3 cellular contexts compared by ENCODE assay signal in the genomic region with DNA sequence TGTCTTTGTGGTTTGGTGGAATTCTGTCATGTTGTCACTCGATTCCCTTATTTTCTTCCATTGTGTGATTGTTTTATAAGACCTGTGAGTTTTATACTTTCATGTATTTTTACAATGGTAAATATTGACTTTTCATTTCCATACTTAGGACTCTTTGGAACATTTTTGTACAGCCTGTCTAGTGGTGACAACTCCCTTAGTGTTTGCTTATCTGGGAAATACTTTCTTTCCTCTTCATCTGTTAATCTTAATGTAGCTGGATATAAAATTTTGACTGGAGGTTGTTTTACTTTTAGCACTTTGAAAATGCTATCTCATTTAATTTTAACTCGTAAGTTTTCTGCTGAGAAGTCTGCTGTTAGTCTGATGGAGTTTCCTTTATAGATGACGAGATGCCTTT.
TF ChIP-seq lines count a peak whose summit lies in the region.

No MANE protein-coding gene starts in this region.

TF ChIP-seq in HepG2, 621 proteins besides CTCF, POLR2A, EP300 and RAD21:
- TF ChIP-seq ZNF30 (CRISPR knock-in tag; IDR thresholded peaks at IDR 0.05) (no peak), ZNF337 (CRISPR knock-in tag; IDR thresholded peaks at IDR 0.05; ENCODE audit: borderline replicate concordance, low read depth) (peak; percentile 56; the same call in 1 of the 2 replicates)

TF ChIP-seq in HEK293, 187 proteins besides CTCF, POLR2A, EP300 and RAD21:
- TF ChIP-seq ZNF658 (tag by site-specific recombination; IDR thresholded peaks at IDR 0.05) (no peak), KLF8 (tag by site-specific recombination; IDR thresholded peaks at IDR 0.05) (no peak), SETDB1 (IDR thresholded peaks at IDR 0.05; ENCODE audit: insufficient read length, low read length) (peak; percentile 94)

TF ChIP-seq in SK-N-SH, 30 proteins besides CTCF, POLR2A, EP300 and RAD21:
- no peak for TF ChIP-seq EZH2phosphoT487 (IDR thresholded peaks at IDR 0.05; ENCODE audit: borderline replicate concordance, low read depth)
- no peak for TF ChIP-seq CHD2 (IDR thresholded peaks at IDR 0.05; ENCODE audit: low read length, partially characterized antibody)
- TF ChIP-seq GATA2 (CRISPR knock-in tag; IDR thresholded peaks at IDR 0.05), result no peak
- TF ChIP-seq, protein P1, sequence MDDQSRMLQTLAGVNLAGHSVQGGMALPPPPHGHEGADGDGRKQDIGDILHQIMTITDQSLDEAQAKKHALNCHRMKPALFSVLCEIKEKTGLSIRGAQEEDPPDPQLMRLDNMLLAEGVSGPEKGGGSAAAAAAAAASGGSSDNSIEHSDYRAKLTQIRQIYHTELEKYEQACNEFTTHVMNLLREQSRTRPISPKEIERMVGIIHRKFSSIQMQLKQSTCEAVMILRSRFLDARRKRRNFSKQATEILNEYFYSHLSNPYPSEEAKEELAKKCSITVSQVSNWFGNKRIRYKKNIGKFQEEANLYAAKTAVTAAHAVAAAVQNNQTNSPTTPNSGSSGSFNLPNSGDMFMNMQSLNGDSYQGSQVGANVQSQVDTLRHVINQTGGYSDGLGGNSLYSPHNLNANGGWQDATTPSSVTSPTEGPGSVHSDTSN (IDR thresholded peaks at IDR 0.05), result no peak
- no peak for TF ChIP-seq YY1 (IDR thresholded peaks at IDR 0.05; ENCODE audit: low read depth)
- no peak for TF ChIP-seq RFX5 (IDR thresholded peaks at IDR 0.05; ENCODE audit: low read length)
- no peak for TF ChIP-seq TAF1 (IDR thresholded peaks at IDR 0.05; ENCODE audit: borderline replicate concordance, low read depth, low read length)
- TF ChIP-seq TEAD4 (IDR thresholded peaks at IDR 0.05; ENCODE audit: borderline replicate concordance, insufficient read depth), result no peak
- TF ChIP-seq, protein P2, sequence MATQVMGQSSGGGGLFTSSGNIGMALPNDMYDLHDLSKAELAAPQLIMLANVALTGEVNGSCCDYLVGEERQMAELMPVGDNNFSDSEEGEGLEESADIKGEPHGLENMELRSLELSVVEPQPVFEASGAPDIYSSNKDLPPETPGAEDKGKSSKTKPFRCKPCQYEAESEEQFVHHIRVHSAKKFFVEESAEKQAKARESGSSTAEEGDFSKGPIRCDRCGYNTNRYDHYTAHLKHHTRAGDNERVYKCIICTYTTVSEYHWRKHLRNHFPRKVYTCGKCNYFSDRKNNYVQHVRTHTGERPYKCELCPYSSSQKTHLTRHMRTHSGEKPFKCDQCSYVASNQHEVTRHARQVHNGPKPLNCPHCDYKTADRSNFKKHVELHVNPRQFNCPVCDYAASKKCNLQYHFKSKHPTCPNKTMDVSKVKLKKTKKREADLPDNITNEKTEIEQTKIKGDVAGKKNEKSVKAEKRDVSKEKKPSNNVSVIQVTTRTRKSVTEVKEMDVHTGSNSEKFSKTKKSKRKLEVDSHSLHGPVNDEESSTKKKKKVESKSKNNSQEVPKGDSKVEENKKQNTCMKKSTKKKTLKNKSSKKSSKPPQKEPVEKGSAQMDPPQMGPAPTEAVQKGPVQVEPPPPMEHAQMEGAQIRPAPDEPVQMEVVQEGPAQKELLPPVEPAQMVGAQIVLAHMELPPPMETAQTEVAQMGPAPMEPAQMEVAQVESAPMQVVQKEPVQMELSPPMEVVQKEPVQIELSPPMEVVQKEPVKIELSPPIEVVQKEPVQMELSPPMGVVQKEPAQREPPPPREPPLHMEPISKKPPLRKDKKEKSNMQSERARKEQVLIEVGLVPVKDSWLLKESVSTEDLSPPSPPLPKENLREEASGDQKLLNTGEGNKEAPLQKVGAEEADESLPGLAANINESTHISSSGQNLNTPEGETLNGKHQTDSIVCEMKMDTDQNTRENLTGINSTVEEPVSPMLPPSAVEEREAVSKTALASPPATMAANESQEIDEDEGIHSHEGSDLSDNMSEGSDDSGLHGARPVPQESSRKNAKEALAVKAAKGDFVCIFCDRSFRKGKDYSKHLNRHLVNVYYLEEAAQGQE (IDR thresholded peaks at IDR 0.05; ENCODE audit: low read depth, low read length), result no peak
- TF ChIP-seq NFIC (IDR thresholded peaks at IDR 0.05; ENCODE audit: borderline replicate concordance), result no peak
- TF ChIP-seq ELF1 (IDR thresholded peaks at IDR 0.05), result no peak
- TF ChIP-seq SIN3A (IDR thresholded peaks at IDR 0.05; ENCODE audit: borderline replicate concordance, low read depth, low read length), result no peak
- no peak for TF ChIP-seq FOXM1 (IDR thresholded peaks at IDR 0.05; ENCODE audit: low read depth)
- TF ChIP-seq RXRA (IDR thresholded peaks at IDR 0.05; ENCODE audit: borderline replicate concordance, low read depth), result no peak
- TF ChIP-seq, protein P3, sequence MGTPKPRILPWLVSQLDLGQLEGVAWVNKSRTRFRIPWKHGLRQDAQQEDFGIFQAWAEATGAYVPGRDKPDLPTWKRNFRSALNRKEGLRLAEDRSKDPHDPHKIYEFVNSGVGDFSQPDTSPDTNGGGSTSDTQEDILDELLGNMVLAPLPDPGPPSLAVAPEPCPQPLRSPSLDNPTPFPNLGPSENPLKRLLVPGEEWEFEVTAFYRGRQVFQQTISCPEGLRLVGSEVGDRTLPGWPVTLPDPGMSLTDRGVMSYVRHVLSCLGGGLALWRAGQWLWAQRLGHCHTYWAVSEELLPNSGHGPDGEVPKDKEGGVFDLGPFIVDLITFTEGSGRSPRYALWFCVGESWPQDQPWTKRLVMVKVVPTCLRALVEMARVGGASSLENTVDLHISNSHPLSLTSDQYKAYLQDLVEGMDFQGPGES (IDR thresholded peaks at IDR 0.05; ENCODE audit: low read depth, low read length), result no peak
- TF ChIP-seq MEF2A (IDR thresholded peaks at IDR 0.05; ENCODE audit: borderline replicate concordance, low read depth), result no peak
- TF ChIP-seq POLR2AphosphoS5 (IDR thresholded peaks at IDR 0.05; ENCODE audit: low read depth, low read length), result no peak
- TF ChIP-seq, protein P4, sequence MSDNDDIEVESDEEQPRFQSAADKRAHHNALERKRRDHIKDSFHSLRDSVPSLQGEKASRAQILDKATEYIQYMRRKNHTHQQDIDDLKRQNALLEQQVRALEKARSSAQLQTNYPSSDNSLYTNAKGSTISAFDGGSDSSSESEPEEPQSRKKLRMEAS (IDR thresholded peaks at IDR 0.05; ENCODE audit: low read depth), result no peak
- TF ChIP-seq, protein P5, sequence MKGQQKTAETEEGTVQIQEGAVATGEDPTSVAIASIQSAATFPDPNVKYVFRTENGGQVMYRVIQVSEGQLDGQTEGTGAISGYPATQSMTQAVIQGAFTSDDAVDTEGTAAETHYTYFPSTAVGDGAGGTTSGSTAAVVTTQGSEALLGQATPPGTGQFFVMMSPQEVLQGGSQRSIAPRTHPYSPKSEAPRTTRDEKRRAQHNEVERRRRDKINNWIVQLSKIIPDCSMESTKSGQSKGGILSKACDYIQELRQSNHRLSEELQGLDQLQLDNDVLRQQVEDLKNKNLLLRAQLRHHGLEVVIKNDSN (IDR thresholded peaks at IDR 0.05; ENCODE audit: borderline replicate concordance, low read depth), result no peak
